17 cellular contexts compared by ENCODE assay signal in the genomic region with DNA sequence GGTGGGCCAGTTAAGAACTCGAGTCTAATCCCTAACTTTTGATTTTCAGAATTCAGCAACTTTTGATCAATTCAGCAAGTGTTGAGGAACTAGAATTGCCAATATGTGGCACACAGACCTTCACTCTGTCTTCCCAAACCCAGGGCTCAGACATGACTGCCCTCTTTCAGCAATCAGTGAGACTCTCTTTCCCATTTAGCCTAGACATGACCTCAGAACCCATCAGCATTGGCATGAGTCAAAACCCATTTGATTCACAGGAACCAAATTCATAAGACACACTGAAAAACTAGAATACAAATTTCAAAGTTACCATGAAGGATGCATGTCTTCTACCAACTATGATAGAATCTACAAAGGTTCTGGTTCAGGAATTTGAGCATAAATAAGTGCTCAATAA.
"Had no signal": no experiment of that assay in that cellular context is flagged by ENCODE, and none has a peak within 500 bp of the region (broad histone marks: within the 10 kb centered on the region; RNA-seq: fewer than 3 reads in every experiment).

No MANE protein-coding gene starts in this region.

- H3K27ac Mint-ChIP-seq: activated CD8-positive, alpha-beta memory T cell treated with anti-CD3 and anti-CD28 coated beads, Interleukin-2, amount 10 ng/mL, durations not matched to agents 7 days and 5 days; immature natural killer cell; nephron progenitor cell; T-cell had no signal

- H3K36me3 Mint-ChIP-seq: activated CD8-positive, alpha-beta memory T cell treated with anti-CD3 and anti-CD28 coated beads, Interleukin-2, amount 10 ng/mL, durations not matched to agents 7 days and 5 days; immature natural killer cell; T-cell had no signal

- DNase-seq: activated CD4-positive, alpha-beta T cell treated with anti-CD3 and anti-CD28 coated beads, Interleukin-2, amount 50 U/mL, for 48 hours; activated CD4-positive, CD25-positive, alpha-beta regulatory T cell; activated CD8-positive, alpha-beta memory T cell treated with anti-CD3 and anti-CD28 coated beads, Interleukin-2, amount 10 ng/mL, durations not matched to agents 7 days and 5 days; activated effector memory CD4-positive, alpha-beta T cell treated with anti-CD3 and anti-CD28 coated beads, Interleukin-2, amount 50 U/mL, for 16 hours; effector CD4-positive, alpha-beta T cell; esophagus squamous epithelium; heart right ventricle; immature natural killer cell; left ventricle myocardium inferior; midbrain; nephron progenitor cell; nucleus accumbens; stimulated activated CD4-positive, alpha-beta T cell treated with anti-CD3 and anti-CD28 coated beads, Interleukin-4, amount 100 ng/mL, for 1 hour; T-cell had no signal

- ATAC-seq: activated CD8-positive, alpha-beta memory T cell treated with anti-CD3 and anti-CD28 coated beads, Interleukin-2, amount 10 ng/mL, durations not matched to agents 7 days and 5 days; heart right ventricle; sciatic nerve; SK-N-SH treated with all-trans-retinoic acid at 6 μM for 48 hours had no signal

- H3K27ac ChIP-seq: left ventricle myocardium inferior had no signal

- H3K4me1 Mint-ChIP-seq: immature natural killer cell had no signal

- H3K4me3 Mint-ChIP-seq: activated CD8-positive, alpha-beta memory T cell treated with anti-CD3 and anti-CD28 coated beads, Interleukin-2, amount 10 ng/mL, durations not matched to agents 7 days and 5 days; immature natural killer cell; nephron progenitor cell; T-cell had no signal

- H3K4me2 ChIP-seq: smooth muscle cell had no signal

- H3K4me3 ChIP-seq: esophagus squamous epithelium, heart right ventricle, left ventricle myocardium inferior, smooth muscle cell had no signal

- H3K9me3 Mint-ChIP-seq: immature natural killer cell, nephron progenitor cell, T-cell had no signal

- H3K27me3 ChIP-seq: esophagus squamous epithelium, heart right ventricle had no signal

- H3K36me3 ChIP-seq: esophagus squamous epithelium had no signal

- H3K9me3 ChIP-seq: esophagus squamous epithelium, heart right ventricle, left ventricle myocardium inferior had no signal
